27 cellular contexts compared by ENCODE assay signal in the genomic region with DNA sequence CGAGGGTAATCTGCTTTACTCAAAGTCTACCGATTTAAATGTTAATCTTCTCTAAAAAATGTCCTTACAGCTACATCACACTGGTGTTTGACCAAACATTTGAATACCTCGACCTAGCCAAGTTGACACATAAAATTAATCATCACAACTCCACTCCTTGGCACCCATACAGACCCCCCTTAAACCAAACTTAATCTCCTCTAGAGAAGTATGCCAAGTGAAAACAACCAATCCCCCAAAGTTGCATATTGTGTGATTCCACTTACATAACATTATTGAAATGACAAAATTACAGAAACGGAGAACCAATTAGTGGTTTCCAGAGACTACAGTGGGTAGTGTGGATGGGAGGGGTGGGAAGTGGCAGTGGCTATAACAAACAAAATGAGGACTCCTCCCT. TPM values are rescaled to one million over a fixed set of nuclear protein-coding genes. Genes with fewer than 3 reads are reported as not detected.
"Had no signal": no experiment of that assay in that cellular context is flagged by ENCODE, and none has a peak within 500 bp of the region (broad histone marks: within the 10 kb centered on the region; RNA-seq: fewer than 3 reads in every experiment).

No MANE protein-coding gene starts in this region.

- H3K27me3 Mint-ChIP-seq: activated naive CD4-positive, alpha-beta T cell treated with anti-CD3 and anti-CD28 coated beads, Interleukin-2, amount 10 ng/mL, durations not matched to agents 7 days and 5 days; activated naive CD8-positive, alpha-beta T cell treated with anti-CD3 and anti-CD28 coated beads, Interleukin-2, amount 50 U/mL, for 24 hours had no signal

- H3K9me3 ChIP-seq: breast epithelium, right atrium auricular region, suprapubic skin had no signal

- H3K27ac ChIP-seq: breast epithelium, foreskin keratinocyte, right atrium auricular region, suprapubic skin, VCaP had no signal

- H3K9me3 Mint-ChIP-seq: activated naive CD4-positive, alpha-beta T cell treated with anti-CD3 and anti-CD28 coated beads, Interleukin-2, amount 10 ng/mL, durations not matched to agents 7 days and 5 days; type B pancreatic cell had no signal

- DNase-seq: activated CD4-positive, CD25-positive, alpha-beta regulatory T cell treated with anti-CD3 and anti-CD28 coated beads, Interleukin-2, amount 50 U/mL, for 72 hours; activated CD8-positive, alpha-beta memory T cell treated with anti-CD3 and anti-CD28 coated beads for 24 hours; activated CD8-positive, alpha-beta memory T cell treated with anti-CD3 and anti-CD28 coated beads, Interleukin-2, amount 50 U/mL, for 48 hours; activated effector memory CD4-positive, alpha-beta T cell treated with Interleukin-2 at 50 U/mL for 16 hours; activated naive CD4-positive, alpha-beta T cell treated with anti-CD3 and anti-CD28 coated beads, Interleukin-2, amount 10 ng/mL, durations not matched to agents 7 days and 5 days; activated naive CD8-positive, alpha-beta T cell treated with anti-CD3 and anti-CD28 coated beads, Interleukin-2, amount 50 U/mL, for 24 hours; activated T-cell treated with anti-CD3 and anti-CD28 coated beads, Interleukin-2, amount 50 U/mL, for 48 hours; anterior cingulate cortex; effector CD4-positive, alpha-beta T cell; foreskin keratinocyte; glutamatergic neuron; midbrain; nephron progenitor cell; occipital lobe; stimulated activated CD4-positive, alpha-beta T cell treated with anti-CD3 and anti-CD28 coated beads, Interleukin-12 subunit alpha, Interleukin-12 subunit beta, amount 100 ng/mL, for 4 hours; stimulated activated CD4-positive, alpha-beta T cell treated with anti-CD3 and anti-CD28 coated beads, Interleukin-1b, Interleukin-23, amount 100 ng/mL, for 48 hours; stimulated activated CD8-positive, alpha-beta memory T cell treated with anti-CD3 and anti-CD28 coated beads, Interleukin-4, amount 100 ng/mL, for 48 hours; stimulated activated naive CD8-positive, alpha-beta T cell treated with anti-CD3 and anti-CD28 coated beads, Interleukin-15, Interleukin-2, amounts not matched to agents 100 U/mL and 50 U/mL, for 24 hours; T-helper 2 cell had no signal

- H3K36me3 ChIP-seq: breast epithelium, right atrium auricular region, suprapubic skin had no signal

- H3K4me3 ChIP-seq: breast epithelium, right atrium auricular region, suprapubic skin had no signal

- H3K27ac Mint-ChIP-seq: activated naive CD4-positive, alpha-beta T cell treated with anti-CD3 and anti-CD28 coated beads, Interleukin-2, amount 10 ng/mL, durations not matched to agents 7 days and 5 days; activated naive CD8-positive, alpha-beta T cell treated with anti-CD3 and anti-CD28 coated beads, Interleukin-2, amount 50 U/mL, for 24 hours; nephron progenitor cell; type B pancreatic cell had no signal

- H3K4me1 Mint-ChIP-seq: activated naive CD4-positive, alpha-beta T cell treated with anti-CD3 and anti-CD28 coated beads, Interleukin-2, amount 10 ng/mL, durations not matched to agents 7 days and 5 days; activated naive CD8-positive, alpha-beta T cell treated with anti-CD3 and anti-CD28 coated beads, Interleukin-2, amount 50 U/mL, for 24 hours; nephron progenitor cell had no signal

- ATAC-seq: activated naive CD8-positive, alpha-beta T cell treated with anti-CD3 and anti-CD28 coated beads, Interleukin-2, amount 50 U/mL, for 24 hours; esophagus mucosa; foreskin keratinocyte; stimulated activated naive CD8-positive, alpha-beta T cell treated with anti-CD3 and anti-CD28 coated beads, Interleukin-15, Interleukin-2, amounts not matched to agents 100 U/mL and 50 U/mL, for 24 hours had no signal

- H3K27me3 ChIP-seq: breast epithelium, foreskin keratinocyte, right atrium auricular region, suprapubic skin had no signal

- FAIRE-seq: keratinocyte had no signal

- H3K36me3 Mint-ChIP-seq: activated naive CD4-positive, alpha-beta T cell treated with anti-CD3 and anti-CD28 coated beads, Interleukin-2, amount 10 ng/mL, durations not matched to agents 7 days and 5 days; type B pancreatic cell had no signal

- H3K4me1 ChIP-seq: breast epithelium, foreskin keratinocyte, right atrium auricular region had no signal

- H3K4me3 Mint-ChIP-seq: activated naive CD4-positive, alpha-beta T cell treated with anti-CD3 and anti-CD28 coated beads, Interleukin-2, amount 10 ng/mL, durations not matched to agents 7 days and 5 days; activated naive CD8-positive, alpha-beta T cell treated with anti-CD3 and anti-CD28 coated beads, Interleukin-2, amount 50 U/mL, for 24 hours; nephron progenitor cell; type B pancreatic cell had no signal

RNA-seq across cellular contexts. Expression of gene CAPNS2, which starts 39.3 kb away (rescaled TPM):
- total RNA-seq: occipital lobe had no signal

RNA-seq across cellular contexts. Expression of gene SLC6A2, which starts 50.0 kb away (rescaled TPM):
- total RNA-seq: esophagus mucosa, lung microvascular endothelial cell, occipital lobe, right atrium auricular region had no signal
